13 cellular contexts compared by ENCODE assay signal in the genomic region with DNA sequence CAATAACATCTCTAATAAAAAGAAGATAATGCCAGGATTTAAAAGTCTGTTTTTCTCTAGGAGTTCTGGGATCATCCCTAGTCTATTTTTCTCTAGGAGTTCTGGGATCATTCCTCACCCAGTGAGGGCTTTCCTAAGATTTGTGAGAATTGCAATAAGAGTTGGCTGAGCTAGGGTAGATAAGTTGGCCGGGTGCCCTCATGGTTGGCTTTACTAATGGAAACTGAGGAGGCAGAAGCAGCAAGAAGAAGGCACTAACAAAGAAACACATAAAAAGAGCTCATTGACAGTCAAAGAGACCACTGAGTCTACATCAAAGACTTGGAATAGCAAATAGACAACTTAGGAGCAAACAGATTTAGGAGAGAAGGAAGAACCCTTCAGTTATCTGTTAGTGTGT.
"Had no signal": no experiment of that assay in that cellular context is flagged by ENCODE, and none has a peak within 500 bp of the region (broad histone marks: within the 10 kb centered on the region; RNA-seq: fewer than 3 reads in every experiment).

No MANE protein-coding gene starts in this region.

- DNase-seq: activated naive CD4-positive, alpha-beta T cell treated with anti-CD3 and anti-CD28 coated beads, Interleukin-2, amount 50 U/mL, for 16 hours; activated T-cell treated with anti-CD3 and anti-CD28 coated beads, Interleukin-2, amount 50 U/mL, for 1 hour; amniotic stem cell; foreskin keratinocyte; right lobe of liver; stimulated activated CD4-positive, alpha-beta T cell treated with anti-CD3 and anti-CD28 coated beads, Interleukin-2, amount 100 ng/mL, for 24 hours; stimulated activated naive CD4-positive, alpha-beta T cell treated with Interleukin-2 at 50 U/mL for 16 hours; testis; uterus had no signal

- H3K4me1 ChIP-seq: parathyroid adenoma, right lobe of liver, testis, uterus had no signal

- H3K27ac Mint-ChIP-seq: T-helper 1 cell treated with Interleukin-12 subunit alpha and Interleukin-12 subunit beta and Interleukin-4 antibody, amounts not matched to agents 30 μg/mL and 1 μg/mL, for 36 hours had no signal

- H3K4me3 ChIP-seq: right lobe of liver, testis, uterus had no signal

- H3K27ac ChIP-seq: esophagus muscularis mucosa, foreskin keratinocyte, parathyroid adenoma, right lobe of liver, testis, uterus had no signal

- H3K36me3 ChIP-seq: right lobe of liver, uterus had no signal

- H3K9me3 ChIP-seq: esophagus muscularis mucosa, right lobe of liver, testis, uterus had no signal

- H3K27me3 ChIP-seq: esophagus muscularis mucosa, foreskin keratinocyte, testis had no signal

- ATAC-seq: foreskin keratinocyte, right lobe of liver had no signal

- H3K4me3 Mint-ChIP-seq: T-helper 1 cell treated with Interleukin-12 subunit alpha and Interleukin-12 subunit beta and Interleukin-4 antibody, amounts not matched to agents 30 μg/mL and 1 μg/mL, for 36 hours had no signal

- H3K9me3 Mint-ChIP-seq: neural crest cell; T-helper 1 cell treated with Interleukin-12 subunit alpha and Interleukin-12 subunit beta and Interleukin-4 antibody, amounts not matched to agents 30 μg/mL and 1 μg/mL, for 36 hours had no signal
